In the genomic region with DNA sequence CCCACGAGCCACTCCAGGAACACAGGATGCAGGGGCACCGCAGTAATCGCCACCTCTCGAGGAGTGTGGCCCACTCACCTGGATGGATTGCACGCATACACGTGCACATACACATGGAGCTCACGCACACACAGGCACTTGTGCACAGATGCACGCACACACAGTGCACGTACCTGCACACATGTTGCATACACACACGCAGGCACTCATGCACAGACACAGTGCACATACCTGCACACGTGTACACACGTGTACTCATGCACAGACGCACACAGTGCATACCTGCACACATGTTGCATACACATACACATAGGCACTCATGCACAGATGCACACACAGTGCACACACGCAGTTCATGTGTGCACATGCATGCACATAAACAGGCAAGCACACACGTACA, we compare ENCODE assay signal across 30 cellular contexts.
"Had no signal": no experiment of that assay in that cellular context is flagged by ENCODE, and none has a peak within 500 bp of the region (broad histone marks: within the 10 kb centered on the region; RNA-seq: fewer than 3 reads in every experiment).

No MANE protein-coding gene starts in this region.

- DNase-seq: activated CD4-positive, alpha-beta memory T cell treated with anti-CD3 and anti-CD28 coated beads for 36 hours; activated CD4-positive, alpha-beta T cell treated with anti-CD3 and anti-CD28 coated beads, Interleukin-2, amount 10 ng/mL, durations not matched to agents 7 days and 5 days; activated CD4-positive, CD25-positive, alpha-beta regulatory T cell; activated CD8-positive, alpha-beta memory T cell treated with anti-CD3 and anti-CD28 coated beads for 24 hours; activated gamma-delta T cell; activated naive CD4-positive, alpha-beta T cell treated with anti-CD3 and anti-CD28 coated beads for 36 hours; activated T-cell treated with anti-CD3 and anti-CD28 coated beads, Interleukin-2, amount 50 U/mL, for 48 hours; amygdala; MG63; MV-4-11; NCI-H1092 treated with DMSO at 0.1 percent for 48 hours; NCI-H1417 treated with DMSO at 0.1 percent for 48 hours; NCI-H1694; NCI-H2029; NCI-H2107; NCI-H2171 treated with DMSO at 0.1 percent for 48 hours; NCI-H226; NCI-H526 treated with DMSO at 0.1 percent for 48 hours; NCI-H82; T-cell; T-helper 2 cell; T1000 had no signal

- H3K9me3 ChIP-seq: MG63 had no signal

- H3K4me1 Mint-ChIP-seq: activated CD4-positive, alpha-beta T cell treated with anti-CD3 and anti-CD28 coated beads, Interleukin-2, amount 10 ng/mL, durations not matched to agents 7 days and 5 days; activated T-helper 17 cell treated with anti-CD3 and anti-CD28 coated beads, Interleukin-2, amount 50 U/mL, for 72 hours; T-cell had no signal

- H3K36me3 Mint-ChIP-seq: activated CD4-positive, alpha-beta memory T cell treated with anti-CD3 and anti-CD28 coated beads for 36 hours had no signal

- ATAC-seq: activated T-helper 17 cell treated with anti-CD3 and anti-CD28 coated beads, Interleukin-2, amount 50 U/mL, for 72 hours; Right ventricle myocardium inferior; T-cell had no signal

- H3K9me3 Mint-ChIP-seq: activated CD4-positive, alpha-beta memory T cell treated with anti-CD3 and anti-CD28 coated beads for 36 hours; activated naive CD4-positive, alpha-beta T cell treated with anti-CD3 and anti-CD28 coated beads for 36 hours; activated T-helper 17 cell treated with anti-CD3 and anti-CD28 coated beads, Interleukin-2, amount 50 U/mL, for 72 hours; brain; T-cell had no signal

- H3K4me3 ChIP-seq: cardiac muscle cell, MG63, SK-N-MC had no signal

- H3K27ac ChIP-seq: cardiac muscle cell, SK-N-MC had no signal

- H3K27ac Mint-ChIP-seq: activated CD4-positive, alpha-beta memory T cell treated with anti-CD3 and anti-CD28 coated beads for 36 hours; activated CD4-positive, alpha-beta T cell treated with anti-CD3 and anti-CD28 coated beads, Interleukin-2, amount 10 ng/mL, durations not matched to agents 7 days and 5 days; activated naive CD4-positive, alpha-beta T cell treated with anti-CD3 and anti-CD28 coated beads for 36 hours; activated naive CD8-positive, alpha-beta T cell; activated T-helper 17 cell treated with anti-CD3 and anti-CD28 coated beads, Interleukin-2, amount 50 U/mL, for 72 hours; brain; T-cell had no signal

- H3K27me3 ChIP-seq: cardiac muscle cell, MG63 had no signal

- H3K36me3 ChIP-seq: cardiac muscle cell, MG63 had no signal

- H3K4me3 Mint-ChIP-seq: activated CD4-positive, alpha-beta memory T cell treated with anti-CD3 and anti-CD28 coated beads for 36 hours; activated CD4-positive, alpha-beta T cell treated with anti-CD3 and anti-CD28 coated beads, Interleukin-2, amount 10 ng/mL, durations not matched to agents 7 days and 5 days; activated naive CD4-positive, alpha-beta T cell treated with anti-CD3 and anti-CD28 coated beads for 36 hours; activated naive CD8-positive, alpha-beta T cell; activated T-helper 17 cell treated with anti-CD3 and anti-CD28 coated beads, Interleukin-2, amount 50 U/mL, for 72 hours; brain; T-cell had no signal

- FAIRE-seq: astrocyte, TTC549 had no signal

- H3K27me3 Mint-ChIP-seq: activated CD4-positive, alpha-beta memory T cell treated with anti-CD3 and anti-CD28 coated beads for 36 hours; activated CD4-positive, alpha-beta T cell treated with anti-CD3 and anti-CD28 coated beads, Interleukin-2, amount 10 ng/mL, durations not matched to agents 7 days and 5 days; activated naive CD8-positive, alpha-beta T cell; activated T-helper 17 cell treated with anti-CD3 and anti-CD28 coated beads, Interleukin-2, amount 50 U/mL, for 72 hours; brain; T-cell had no signal
